ENCODE assay signal across 21 cellular contexts in genomic region chr9:137814841-137815240, GRCh38.
DNase-seq lines count a peak whose midpoint lies in the region; ATAC-seq and TF ChIP-seq lines count a peak whose summit lies in the region.
"Had no signal": no experiment of that assay in that cellular context is flagged by ENCODE, and none has a peak within 500 bp of the region (broad histone marks: within the 10 kb centered on the region; RNA-seq: fewer than 3 reads in every experiment).

No MANE protein-coding gene starts in this region.

- intact Hi-C loops in activated naive CD4-positive, alpha-beta T cell treated with anti-CD3 and anti-CD28 coated beads for 36 hours (cut with micrococcal nuclease), result no loop called here
- intact Hi-C loops in activated B cell treated with CpG ODN at 0.5 μM for 24 hours (cut with micrococcal nuclease) (no loop called here), Caco-2 (cut with micrococcal nuclease; ENCODE audit: unreplicated experiment) (no loop called here)

- H3K9me3 Mint-ChIP-seq in activated naive CD4-positive, alpha-beta T cell treated with anti-CD3 and anti-CD28 coated beads for 36 hours, result peaks cover 8% of the 10 kb centered on the region
- peaks cover 20% of the 10 kb centered on the region for H3K9me3 Mint-ChIP-seq in activated naive CD4-positive, alpha-beta T cell treated with anti-CD3 and anti-CD28 coated beads, Interleukin-2, amount 10 ng/mL, durations not matched to agents 7 days and 5 days
- H3K9me3 Mint-ChIP-seq in activated B cell treated with CpG ODN at 0.5 μM for 24 hours (no peaks in the 10 kb centered on the region), memory B cell (no peaks in the 10 kb centered on the region), Caco-2 (ENCODE audit: unreplicated experiment) (no peaks in the 10 kb centered on the region)
- H3K9me3 Mint-ChIP-seq: immature natural killer cell had no signal

- ATAC-seq in activated B cell treated with CpG ODN at 0.5 μM for 24 hours (ENCODE audit: low read depth) (no peak), memory B cell (ENCODE audit: low read depth) (no peak)
- ATAC-seq in stimulated activated naive CD8-positive, alpha-beta T cell treated with anti-CD3 and anti-CD28 coated beads, Interleukin-15, Interleukin-2, amounts not matched to agents 100 U/mL and 50 U/mL, for 24 hours, result peak; percentile 20
- ATAC-seq: activated CD4-positive, alpha-beta T cell treated with anti-CD3 and anti-CD28 coated beads for 36 hours; activated CD8-positive, alpha-beta memory T cell treated with anti-CD3 and anti-CD28 coated beads, Interleukin-2, amount 10 ng/mL, durations not matched to agents 7 days and 5 days; left lobe of liver had no signal

- no peak overlapping the region for H3K4me3 Mint-ChIP-seq in activated naive CD4-positive, alpha-beta T cell treated with anti-CD3 and anti-CD28 coated beads for 36 hours
- H3K4me3 Mint-ChIP-seq in activated naive CD4-positive, alpha-beta T cell treated with anti-CD3 and anti-CD28 coated beads, Interleukin-2, amount 10 ng/mL, durations not matched to agents 7 days and 5 days, result no peak overlapping the region
- H3K4me3 Mint-ChIP-seq in activated B cell treated with CpG ODN at 0.5 μM for 24 hours (no peak overlapping the region), memory B cell (no peak overlapping the region), Caco-2 (ENCODE audit: unreplicated experiment) (no peak overlapping the region)
- H3K4me3 Mint-ChIP-seq: activated CD4-positive, alpha-beta T cell treated with anti-CD3 and anti-CD28 coated beads for 36 hours; activated CD8-positive, alpha-beta memory T cell treated with anti-CD3 and anti-CD28 coated beads, Interleukin-2, amount 10 ng/mL, durations not matched to agents 7 days and 5 days; activated naive CD8-positive, alpha-beta T cell; B cell; immature natural killer cell had no signal

- H3K27ac Mint-ChIP-seq in activated naive CD4-positive, alpha-beta T cell treated with anti-CD3 and anti-CD28 coated beads for 36 hours, result peak overlapping the region; percentile 4
- H3K27ac Mint-ChIP-seq in activated naive CD4-positive, alpha-beta T cell treated with anti-CD3 and anti-CD28 coated beads, Interleukin-2, amount 10 ng/mL, durations not matched to agents 7 days and 5 days, result no peak overlapping the region
- H3K27ac Mint-ChIP-seq in activated B cell treated with CpG ODN at 0.5 μM for 24 hours (peak overlapping the region; percentile 31), memory B cell (peak overlapping the region; percentile 24), Caco-2 (ENCODE audit: unreplicated experiment) (no peak overlapping the region)
- H3K27ac Mint-ChIP-seq: activated CD4-positive, alpha-beta T cell treated with anti-CD3 and anti-CD28 coated beads for 36 hours; activated CD8-positive, alpha-beta memory T cell treated with anti-CD3 and anti-CD28 coated beads, Interleukin-2, amount 10 ng/mL, durations not matched to agents 7 days and 5 days; activated naive CD8-positive, alpha-beta T cell; B cell had no signal

- POLR2A ChIA-PET in activated B cell treated with CpG ODN at 0.5 μM for 24 hours (lab: Charles Lee), result no interaction called here
- POLR2A ChIA-PET in Caco-2 (lab: Charles Lee), result no interaction called here

- no peaks in the 10 kb centered on the region for H3K27me3 Mint-ChIP-seq in activated naive CD4-positive, alpha-beta T cell treated with anti-CD3 and anti-CD28 coated beads for 36 hours (ENCODE audit: low read depth)
- H3K27me3 Mint-ChIP-seq in activated naive CD4-positive, alpha-beta T cell treated with anti-CD3 and anti-CD28 coated beads, Interleukin-2, amount 10 ng/mL, durations not matched to agents 7 days and 5 days, result no peaks in the 10 kb centered on the region
- no peaks in the 10 kb centered on the region for H3K27me3 Mint-ChIP-seq in activated B cell treated with CpG ODN at 0.5 μM for 24 hours
- no peaks in the 10 kb centered on the region for H3K27me3 Mint-ChIP-seq in memory B cell
- no peaks in the 10 kb centered on the region for H3K27me3 Mint-ChIP-seq in Caco-2 (ENCODE audit: insufficient read depth, unreplicated experiment)
- H3K27me3 Mint-ChIP-seq: activated CD4-positive, alpha-beta T cell treated with anti-CD3 and anti-CD28 coated beads for 36 hours; activated CD8-positive, alpha-beta memory T cell treated with anti-CD3 and anti-CD28 coated beads, Interleukin-2, amount 10 ng/mL, durations not matched to agents 7 days and 5 days; activated naive CD8-positive, alpha-beta T cell; B cell had no signal

- no peaks in the 10 kb centered on the region for H3K4me1 ChIP-seq in Caco-2
- H3K4me1 ChIP-seq: transverse colon had no signal

- H3K9me3 ChIP-seq in Caco-2, result no peaks in the 10 kb centered on the region
- H3K9me3 ChIP-seq: transverse colon had no signal

- no TSS peak for BruUV-seq in Caco-2 (replicated peaks; lab: Mats Ljungman, UMichigan)

- no peak overlapping the region for H3K4me3 ChIP-seq in Caco-2 (ENCODE audit: low read depth, low read length)
- H3K4me3 ChIP-seq: transverse colon had no signal

- H3K27me3 ChIP-seq in Caco-2 (replicated peaks; ENCODE audit: control insufficient read depth, insufficient read depth, low read length), result no peaks in the 10 kb centered on the region
- H3K27me3 ChIP-seq: transverse colon had no signal

- TF ChIP-seq CTCF in activated B cell treated with CpG ODN at 0.5 μM for 24 hours (IDR thresholded peaks at IDR 0.05) (no peak), Caco-2 (IDR thresholded peaks at IDR 0.05; ENCODE audit: insufficient read depth in 1 of 2, low read depth in 1 of 2, low read length in 1 of 2, severe bottlenecking in 1 of 2, unreplicated experiment in 1 of 2) (no peak)

- peaks cover 37% of the 10 kb centered on the region for H3K36me3 Mint-ChIP-seq in activated naive CD4-positive, alpha-beta T cell treated with anti-CD3 and anti-CD28 coated beads for 36 hours (ENCODE audit: low read depth)
- peaks cover 51% of the 10 kb centered on the region for H3K36me3 Mint-ChIP-seq in activated naive CD4-positive, alpha-beta T cell treated with anti-CD3 and anti-CD28 coated beads, Interleukin-2, amount 10 ng/mL, durations not matched to agents 7 days and 5 days
- H3K36me3 Mint-ChIP-seq in activated B cell treated with CpG ODN at 0.5 μM for 24 hours (ENCODE audit: low read depth) (peaks cover 70% of the 10 kb centered on the region), memory B cell (peaks cover 31% of the 10 kb centered on the region), Caco-2 (ENCODE audit: insufficient read depth, unreplicated experiment) (peaks cover 48% of the 10 kb centered on the region)

- H3K4me1 Mint-ChIP-seq in activated naive CD4-positive, alpha-beta T cell treated with anti-CD3 and anti-CD28 coated beads for 36 hours (ENCODE audit: low read depth), result no peaks in the 10 kb centered on the region
- H3K4me1 Mint-ChIP-seq in activated naive CD4-positive, alpha-beta T cell treated with anti-CD3 and anti-CD28 coated beads, Interleukin-2, amount 10 ng/mL, durations not matched to agents 7 days and 5 days, result no peaks in the 10 kb centered on the region
- H3K4me1 Mint-ChIP-seq in activated B cell treated with CpG ODN at 0.5 μM for 24 hours (peaks cover 6% of the 10 kb centered on the region), memory B cell (peaks cover 4% of the 10 kb centered on the region), Caco-2 (ENCODE audit: low read depth, unreplicated experiment) (no peaks in the 10 kb centered on the region)
- H3K4me1 Mint-ChIP-seq: activated CD4-positive, alpha-beta T cell treated with anti-CD3 and anti-CD28 coated beads for 36 hours; activated CD8-positive, alpha-beta memory T cell treated with anti-CD3 and anti-CD28 coated beads, Interleukin-2, amount 10 ng/mL, durations not matched to agents 7 days and 5 days; immature natural killer cell had no signal

- CTCF ChIA-PET in activated naive CD4-positive, alpha-beta T cell treated with anti-CD3 and anti-CD28 coated beads for 36 hours (lab: Charles Lee), result interaction anchor here (0.6 kb wide), 1 partner anchor 54 kb away, joined by 3 read pairs; no protein-coding TSS in a partner anchor
- CTCF ChIA-PET in activated naive CD4-positive, alpha-beta T cell treated with anti-CD3 and anti-CD28 coated beads, Interleukin-2, amount 10 ng/mL, durations not matched to agents 7 days and 5 days (lab: Charles Lee), result no interaction called here
- CTCF ChIA-PET in activated B cell treated with CpG ODN at 0.5 μM for 24 hours (lab: Charles Lee), result no interaction called here
- CTCF ChIA-PET in Caco-2 (lab: Charles Lee), result no interaction called here

- H3K36me3 ChIP-seq in Caco-2 (ENCODE audit: control insufficient read depth, insufficient read depth, low read length), result peaks cover 6% of the 10 kb centered on the region

- no peak for DNase-seq in activated naive CD4-positive, alpha-beta T cell treated with anti-CD3 and anti-CD28 coated beads for 36 hours
- DNase-seq in activated naive CD4-positive, alpha-beta T cell treated with anti-CD3 and anti-CD28 coated beads, Interleukin-2, amount 10 ng/mL, durations not matched to agents 7 days and 5 days, result no peak
- no peak for DNase-seq in activated B cell treated with CpG ODN at 0.5 μM for 24 hours
- DNase-seq in memory B cell (ENCODE audit: low spot score in 2 of 2), result no peak
- DNase-seq in stimulated activated naive CD8-positive, alpha-beta T cell treated with anti-CD3 and anti-CD28 coated beads, Interleukin-15, Interleukin-2, amounts not matched to agents 100 U/mL and 50 U/mL, for 24 hours, result no peak
- DNase-seq in retina, result no peak
- no peak for DNase-seq in Caco-2
- DNase-seq in cortex of kidney (lab: John Stamatoyannopoulos, UW), result no peak
- DNase-seq: activated CD4-positive, alpha-beta T cell treated with anti-CD3 and anti-CD28 coated beads for 36 hours; activated CD8-positive, alpha-beta memory T cell treated with anti-CD3 and anti-CD28 coated beads, Interleukin-2, amount 10 ng/mL, durations not matched to agents 7 days and 5 days; cerebellar nuclear complex; HCEC 1CT; hypothalamus; immature natural killer cell; mesendoderm; NCI-H1105; NCI-H524 treated with DMSO at 0.1 percent for 48 hours; transverse colon had no signal

Comparison
In these comparisons a context has a peak if more than half of its experiments do, and no peak if none do; other contexts are left out.
1. H3K27ac Mint-ChIP-seq: peak in activated naive CD4-positive, alpha-beta T cell treated with anti-CD3 and anti-CD28 coated beads for 36 hours (single experiment), activated B cell treated with CpG ODN at 0.5 μM for 24 hours (single experiment) and memory B cell (single experiment); none in activated naive CD4-positive, alpha-beta T cell treated with anti-CD3 and anti-CD28 coated beads, Interleukin-2, amount 10 ng/mL, durations not matched to agents 7 days and 5 days (single experiment) and Caco-2 (single experiment).